In the genomic region with DNA sequence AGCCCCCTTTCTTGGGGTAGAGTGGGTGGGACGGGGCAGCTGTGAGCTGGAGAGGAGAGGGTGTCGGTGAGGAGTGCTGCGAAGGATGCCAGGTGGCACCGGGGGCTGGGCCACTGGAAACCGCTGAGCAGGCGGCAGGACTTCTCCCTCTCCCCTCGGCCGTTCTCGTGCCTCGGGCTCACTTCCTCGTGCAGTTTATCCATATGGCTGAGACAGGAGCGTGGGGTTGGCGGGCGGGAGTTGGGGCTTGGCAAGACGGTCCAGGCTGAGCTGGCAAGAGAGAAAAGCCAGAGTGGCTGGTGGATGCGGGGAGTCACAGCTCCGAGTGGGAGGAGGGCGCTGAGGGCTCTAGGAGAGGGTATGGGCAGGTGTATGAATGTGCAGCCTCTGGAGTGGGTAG, we compare ENCODE assay signal across 1 cellular context.
TF ChIP-seq lines count a peak whose summit lies in the region.

No MANE protein-coding gene starts in this region.

TF ChIP-seq in K562, 482 proteins besides CTCF, POLR2A, EP300 and RAD21:
- TF ChIP-seq ZNF324 (CRISPR knock-in tag; IDR thresholded peaks at IDR 0.05): no peak
- no peak for TF ChIP-seq AFF1 (IDR thresholded peaks at IDR 0.05; ENCODE audit: low read depth in 1 of 2, partially characterized antibody in 2 of 2)
- 0 out of 2 replicates have a peak, but pooled peaks have one; percentile 33 for TF ChIP-seq POLR2G (IDR thresholded peaks at IDR 0.05; ENCODE audit: low read depth, low read length)
TF ChIP-seq in K562: peak in this region for 1.
